Comparison of ENCODE assay signal across 21 cellular contexts in genomic region chr10:37436361-37436760, GRCh38.
DNase-seq lines count a peak whose midpoint lies in the region; ATAC-seq, FAIRE-seq and TF ChIP-seq lines count a peak whose summit lies in the region.
"Had no signal": no experiment of that assay in that cellular context is flagged by ENCODE, and none has a peak within 500 bp of the region (broad histone marks: within the 10 kb centered on the region; RNA-seq: fewer than 3 reads in every experiment).

No MANE protein-coding gene starts in this region.

- H3K9me3 ChIP-seq in HepG2 (ENCODE audit: low read length), result no peaks in the 10 kb centered on the region
- no peaks in the 10 kb centered on the region for H3K9me3 ChIP-seq in right lobe of liver
- H3K9me3 ChIP-seq in OCI-LY3 (ENCODE audit: insufficient read depth, low read length), result no peaks in the 10 kb centered on the region
- H3K9me3 ChIP-seq: BLaER1 treated with 17β-estradiol and CSF1 and Interleukin-3, amounts not matched to agents 10 nM and 100 nM had no signal

- no peaks in the 10 kb centered on the region for H4K20me1 ChIP-seq in HepG2 (ENCODE audit: insufficient read depth, low read length)
- H4K20me1 ChIP-seq in OCI-LY3 (ENCODE audit: insufficient read depth, low read length), result no peaks in the 10 kb centered on the region
- H4K20me1 ChIP-seq: BLaER1 treated with 17β-estradiol and CSF1 and Interleukin-3, amounts not matched to agents 10 nM and 100 nM had no signal

- H3K79me2 ChIP-seq in HepG2 (ENCODE audit: insufficient read depth, low read length) (no peaks in the 10 kb centered on the region), OCI-LY3 (ENCODE audit: low read length) (no peaks in the 10 kb centered on the region)

- 10% methylated on average over 1 of the region's 1 CpG for WGBS in HepG2 (ENCODE audit: low lambda C conversion rate)
- 33% methylated on average over 1 of the region's 1 CpG for WGBS in right lobe of liver (ENCODE audit: insufficient coverage, low coverage, low lambda C conversion rate, missing lambda C conversion rate)

- no peak overlapping the region for H3K4me2 ChIP-seq in HepG2 (ENCODE audit: low read depth, low read length)
- H3K4me2 ChIP-seq in OCI-LY3 (ENCODE audit: low read length), result peak overlapping the region; percentile 47

- DNase-seq in HepG2 (ENCODE audit: low spot score) (no peak), right lobe of liver (no peak), bronchial epithelial cell (ENCODE audit: low read depth) (peak; percentile 35)
- DNase-seq: CD8-positive, alpha-beta memory T cell; DMS79; NCI-H1417; NCI-H187; NCI-H2107; NCI-H510A; NCI-H748 treated with DMSO at 0.1 percent for 48 hours; Right ventricle myocardium superior; SW 1271 had no signal

- TF ChIP-seq POLR2A in HepG2 (IDR thresholded peaks at IDR 0.05; ENCODE audit: insufficient read depth in 1 of 2, low read depth in 2 of 2, low read length in 2 of 2), result no peak
- TF ChIP-seq POLR2A in right lobe of liver (IDR thresholded peaks at IDR 0.05), result no peak

- TF ChIP-seq RAD21 in HepG2 (CRISPR knock-in tag; IDR thresholded peaks at IDR 0.05), result no peak

- no TSS peak for BruUV-seq in HepG2 (replicated peaks; lab: Mats Ljungman, UMichigan)

- H3K36me3 ChIP-seq in HepG2 (replicated peaks in 1 of 2; ENCODE audit: control insufficient read depth in 1 of 2, insufficient read depth in 2 of 2, low read length in 2 of 2), result no peaks in the 10 kb centered on the region
- H3K36me3 ChIP-seq in right lobe of liver, result no peaks in the 10 kb centered on the region
- H3K36me3 ChIP-seq in OCI-LY3 (replicated peaks; ENCODE audit: low read depth, low read length), result no peaks in the 10 kb centered on the region
- no peaks in the 10 kb centered on the region for H3K36me3 ChIP-seq in bronchial epithelial cell (ENCODE audit: control insufficient read depth, insufficient read depth, low read length)
- H3K36me3 ChIP-seq: BLaER1 treated with 17β-estradiol and CSF1 and Interleukin-3, amounts not matched to agents 10 nM and 100 nM had no signal

- in situ Hi-C loops in HepG2 (cut with HindIII; ENCODE audit: extremely low pct_ligation_motif_present, low pct_unique_long_range_greater_than_20kb), result no loop called here

- H2AFZ ChIP-seq in HepG2 (ENCODE audit: low read length) (no peak overlapping the region), OCI-LY3 (ENCODE audit: low read depth, low read length) (no peak overlapping the region)

- H3K4me3 ChIP-seq in HepG2 (replicated peaks in 1 of 3; ENCODE audit: insufficient read depth in 1 of 3, low read depth in 2 of 3, low read length in 3 of 3), result no peak overlapping the region
- no peak overlapping the region for H3K4me3 ChIP-seq in right lobe of liver
- H3K4me3 ChIP-seq in OCI-LY3 (ENCODE audit: low read length), result no peak overlapping the region
- H3K4me3 ChIP-seq in bronchial epithelial cell (ENCODE audit: low read depth, low read length), result no peak overlapping the region
- H3K4me3 ChIP-seq: BLaER1 treated with 17β-estradiol and CSF1 and Interleukin-3, amounts not matched to agents 10 nM and 100 nM had no signal

- intact Hi-C loops in HepG2 (cut with micrococcal nuclease; ENCODE audit: unreplicated experiment), result no loop called here
- intact Hi-C loops in right lobe of liver (cut with DNase I), result no loop called here

- POLR2A ChIA-PET in HepG2 (lab: Yijun Ruan, JAX), result no interaction called here

- CTCF ChIA-PET in HepG2 (lab: Yijun Ruan, JAX; ENCODE audit: low intra/inter-chr PET ratio, low total read pairs), result no interaction called here

- ATAC-seq in HepG2, result no peak
- ATAC-seq in right lobe of liver, result no peak
- ATAC-seq in HG03354 (IDR thresholded peaks at IDR 0.05; ENCODE audit: poor library complexity, severe bottlenecking, unreplicated experiment), result no peak
- ATAC-seq in HG02759 (IDR thresholded peaks at IDR 0.05; ENCODE audit: unreplicated experiment), result no peak
- no peak for ATAC-seq in HG02678 (IDR thresholded peaks at IDR 0.05; ENCODE audit: unreplicated experiment)
- ATAC-seq: Panc1 had no signal

- H3K9ac ChIP-seq in HepG2 (ENCODE audit: insufficient read depth, low read depth, low read length), result no peak overlapping the region
- no peak overlapping the region for H3K9ac ChIP-seq in OCI-LY3 (ENCODE audit: low read length)
- H3K9ac ChIP-seq: BLaER1 treated with 17β-estradiol and CSF1 and Interleukin-3, amounts not matched to agents 10 nM and 100 nM had no signal

- TF ChIP-seq CTCF in HepG2 (CRISPR knock-in tag; IDR thresholded peaks at IDR 0.05) (no peak), right lobe of liver (IDR thresholded peaks at IDR 0.05) (no peak), OCI-LY3 (IDR thresholded peaks at IDR 0.05; ENCODE audit: low read depth, low read length) (no peak), bronchial epithelial cell (IDR thresholded peaks at IDR 0.05; ENCODE audit: insufficient read depth, low read length, severe bottlenecking) (no peak)

- TF ChIP-seq EP300 in HepG2 (IDR thresholded peaks at IDR 0.05; ENCODE audit: low read depth in 2 of 2, low read length in 2 of 2) (no peak), HepG2 (CRISPR knock-in tag; IDR thresholded peaks at IDR 0.05; ENCODE audit: borderline replicate concordance) (no peak)

- FAIRE-seq in HepG2 (lab: Jason Lieb, UNC) (no peak), bronchial epithelial cell (lab: Jason Lieb, UNC) (no peak)
- FAIRE-seq: D721Med, H54, HTR-8/SVneo had no signal

- H3K27me3 ChIP-seq in HepG2 (ENCODE audit: control insufficient read depth in 1 of 2, insufficient read depth in 2 of 2, low read length in 2 of 2) (no peaks in the 10 kb centered on the region), right lobe of liver (no peaks in the 10 kb centered on the region), OCI-LY3 (ENCODE audit: low read depth, low read length) (no peaks in the 10 kb centered on the region), bronchial epithelial cell (ENCODE audit: control insufficient read depth, insufficient read depth, low read length) (no peaks in the 10 kb centered on the region)
- H3K27me3 ChIP-seq: BLaER1 treated with 17β-estradiol and CSF1 and Interleukin-3, amounts not matched to agents 10 nM and 100 nM had no signal

- H3K27ac ChIP-seq in HepG2 (ENCODE audit: extremely low read length, insufficient read depth, low read length) (no peak overlapping the region), right lobe of liver (no peak overlapping the region), OCI-LY3 (ENCODE audit: low read length) (peak overlapping the region; percentile 66)
- H3K27ac ChIP-seq: BLaER1 treated with 17β-estradiol and CSF1 and Interleukin-3, amounts not matched to agents 10 nM and 100 nM had no signal

- H3K4me1 ChIP-seq in HepG2 (ENCODE audit: insufficient read depth, low read length) (no peaks in the 10 kb centered on the region), right lobe of liver (no peaks in the 10 kb centered on the region), OCI-LY3 (ENCODE audit: low read length) (peaks cover 54% of the 10 kb centered on the region)

TF ChIP-seq in HepG2, 621 proteins besides CTCF, POLR2A, EP300 and RAD21:
- TF ChIP-seq MAFF (IDR thresholded peaks at IDR 0.05; ENCODE audit: low read depth, low read length), result peak; percentile 91
- no peak for TF ChIP-seq SRSF4 (IDR thresholded peaks at IDR 0.05; ENCODE audit: low read depth, low read length, poor library complexity, severe bottlenecking)
- TF ChIP-seq MAFK (conservative IDR thresholded peaks at IDR 0.05 in 1 of 2, IDR thresholded peaks at IDR 0.05 in 1 of 2; ENCODE audit: low read length in 2 of 2), result peak; percentile 76 to 93; a peak in 3 of 4 replicates
TF ChIP-seq in HepG2: peak in this region for 2.
